8 cellular contexts compared by ENCODE assay signal in genomic region chr10:110672580-110672919, GRCh38. TPM values are rescaled to one million over a fixed set of nuclear protein-coding genes. Genes with fewer than 3 reads are reported as not detected.
DNase-seq lines count a peak whose midpoint lies in the region; ATAC-seq and TF ChIP-seq lines count a peak whose summit lies in the region.

No MANE protein-coding gene starts in this region.

- no peaks in the 10 kb centered on the region for H3K9me2 ChIP-seq in hepatocyte (replicated peaks; ENCODE audit: insufficient read depth)

- WGBS in hepatocyte (ENCODE audit: low lambda C conversion rate, missing lambda C conversion rate), result 11% methylated on average over 11 of the region's 12 CpGs

- no peaks in the 10 kb centered on the region for H3K9me3 ChIP-seq in WERI-Rb-1 (ENCODE audit: severe bottlenecking)
- no peaks in the 10 kb centered on the region for H3K9me3 ChIP-seq in hepatocyte (ENCODE audit: low read depth)

- peaks cover 3 to 4% of the 10 kb centered on the region in 2 donors for H3K4me1 Mint-ChIP-seq in stimulated activated naive B cell treated with anti-CD40 and anti-IgM and Interleukin-4, amounts not matched to agents 10 μg/mL and 1 μg/mL and 100 μg/mL, for 72 hours

- H3K36me3 ChIP-seq in WERI-Rb-1, result no peaks in the 10 kb centered on the region; the same call in 1 of the 2 replicates
- H3K36me3 ChIP-seq in hepatocyte (replicated peaks; ENCODE audit: insufficient read depth, low read depth), result no peaks in the 10 kb centered on the region

- no peaks in the 10 kb centered on the region for H3K9me3 Mint-ChIP-seq in stimulated activated naive B cell treated with anti-CD40 and anti-IgM and Interleukin-4, amounts not matched to agents 10 μg/mL and 1 μg/mL and 100 μg/mL, for 72 hours

- no peaks in the 10 kb centered on the region for H3K79me2 ChIP-seq in hepatocyte

- H3K4me3 ChIP-seq in WERI-Rb-1 (ENCODE audit: low read depth, low read length) (peak overlapping the region; percentile 90), hepatocyte (peak overlapping the region; percentile 44)

- H3K27ac ChIP-seq in WERI-Rb-1, result peak overlapping the region; percentile 76
- no peak overlapping the region for H3K27ac ChIP-seq in hepatocyte

- H3K27me3 ChIP-seq in WERI-Rb-1 (ENCODE audit: insufficient read depth, low read depth, severe bottlenecking) (no peaks in the 10 kb centered on the region), hepatocyte (no peaks in the 10 kb centered on the region)

- peak overlapping the region; percentile 72 for H2AFZ ChIP-seq in hepatocyte

- TF ChIP-seq POLR2A in GM18505 (IDR thresholded peaks at IDR 0.05; ENCODE audit: borderline replicate concordance, extremely low read depth, insufficient read depth, insufficient read length), result no peak

- H3K4me1 ChIP-seq in hepatocyte (ENCODE audit: insufficient read depth), result no peaks in the 10 kb centered on the region

- H3K27me3 Mint-ChIP-seq in stimulated activated naive B cell treated with anti-CD40 and anti-IgM and Interleukin-4, amounts not matched to agents 10 μg/mL and 1 μg/mL and 100 μg/mL, for 72 hours, result peaks cover 15 to 21% of the 10 kb centered on the region in 2 donors

- ATAC-seq in GM18505 (IDR thresholded peaks at IDR 0.05; ENCODE audit: unreplicated experiment) (peak; percentile 25), HG02759 (IDR thresholded peaks at IDR 0.05; ENCODE audit: unreplicated experiment) (peak; percentile 30)
- ATAC-seq in stimulated activated naive B cell treated with anti-CD40 and anti-IgM and Interleukin-4, amounts not matched to agents 10 μg/mL and 1 μg/mL and 100 μg/mL, for 72 hours (replicated peaks), result peak; percentile 55 to 56

- TF ChIP-seq CTCF in WERI-Rb-1 (IDR thresholded peaks at IDR 0.05; ENCODE audit: low read depth, low read length) (no peak), hepatocyte (IDR thresholded peaks at IDR 0.05; ENCODE audit: poor library complexity) (no peak)

- H3K4me3 Mint-ChIP-seq in stimulated activated naive B cell treated with anti-CD40 and anti-IgM and Interleukin-4, amounts not matched to agents 10 μg/mL and 1 μg/mL and 100 μg/mL, for 72 hours, result peak overlapping the region; percentile 94

- no peaks in the 10 kb centered on the region for H3K36me3 Mint-ChIP-seq in stimulated activated naive B cell treated with anti-CD40 and anti-IgM and Interleukin-4, amounts not matched to agents 10 μg/mL and 1 μg/mL and 100 μg/mL, for 72 hours

- DNase-seq in WERI-Rb-1 (no peak), hepatocyte (ENCODE audit: low spot score) (no peak), germinal center (ENCODE audit: low spot score) (no peak), HuH-7 (ENCODE audit: low spot score) (no peak), COLO668 (lab: John Stamatoyannopoulos, UW; ENCODE audit: unreplicated experiment) (no peak)
- no peak for DNase-seq in stimulated activated naive B cell treated with anti-CD40 and anti-IgM and Interleukin-4, amounts not matched to agents 10 μg/mL and 1 μg/mL and 100 μg/mL, for 72 hours

- H3K4me2 ChIP-seq in hepatocyte, result peak overlapping the region; percentile 85

- H3K27ac Mint-ChIP-seq in stimulated activated naive B cell treated with anti-CD40 and anti-IgM and Interleukin-4, amounts not matched to agents 10 μg/mL and 1 μg/mL and 100 μg/mL, for 72 hours, result peak overlapping the region; percentile 94

- H4K20me1 ChIP-seq in hepatocyte (ENCODE audit: insufficient read depth, poor library complexity, severe bottlenecking), result no peaks in the 10 kb centered on the region

RNA-seq across cellular contexts. Expression of gene RBM20, which starts 28.4 kb away (rescaled TPM):
- total RNA-seq in hepatocyte, result 3.1 and 4.0 TPM in 2 replicates
- polyA plus RNA-seq in hepatocyte, result 3.7 and 6.5 TPM in 2 replicates
